15 cellular contexts compared by ENCODE assay signal in genomic region chr1:8166436-8166835, GRCh38.
A peak's percentile ranks its signal among the peaks of the same experiment; 100 is the strongest.
DNase-seq lines count a peak whose midpoint lies in the region; ATAC-seq and TF ChIP-seq lines count a peak whose summit lies in the region.
"Had no signal": no experiment of that assay in that cellular context is flagged by ENCODE, and none has a peak within 500 bp of the region (broad histone marks: within the 10 kb centered on the region; RNA-seq: fewer than 3 reads in every experiment).

No MANE protein-coding gene starts in this region.

- H3K4me3 ChIP-seq in iPS DF 6.9 (ENCODE audit: low read length) (no peak overlapping the region), skeletal muscle cell (ENCODE audit: low read depth, low read length) (no peak overlapping the region)
- H3K4me3 ChIP-seq: ascending aorta, left ventricle myocardium inferior, vagina had no signal

- no peaks in the 10 kb centered on the region for H3K27me3 ChIP-seq in iPS DF 6.9 (ENCODE audit: control insufficient read depth, insufficient read depth, low read length)
- H3K27me3 ChIP-seq: ascending aorta, vagina had no signal

- ATAC-seq in GM18505 (IDR thresholded peaks at IDR 0.05; ENCODE audit: unreplicated experiment): no peak
- ATAC-seq in GM18502 (IDR thresholded peaks at IDR 0.05; ENCODE audit: poor library complexity, unreplicated experiment): no peak

- H3K36me3 ChIP-seq in iPS DF 6.9 (ENCODE audit: control insufficient read depth, insufficient read depth, low read length): no peaks in the 10 kb centered on the region
- H3K36me3 ChIP-seq: ascending aorta, left ventricle myocardium inferior, vagina had no signal

- peaks cover 8% of the 10 kb centered on the region for H3K4me1 ChIP-seq in iPS DF 6.9 (ENCODE audit: control insufficient read depth, insufficient read depth, low read length)

- no peak for TF ChIP-seq POLR2A in GM18505 (IDR thresholded peaks at IDR 0.05; ENCODE audit: borderline replicate concordance, extremely low read depth, insufficient read depth, insufficient read length)

- peak overlapping the region; percentile 45 for H3K27ac ChIP-seq in iPS DF 6.9 (ENCODE audit: low read length)
- H3K27ac ChIP-seq: ascending aorta, left ventricle myocardium inferior, vagina had no signal

- no peaks in the 10 kb centered on the region for H3K9me3 ChIP-seq in iPS DF 6.9 (ENCODE audit: control insufficient read depth, insufficient read depth, low read length)
- H3K9me3 ChIP-seq: ascending aorta, left ventricle myocardium inferior, vagina had no signal

- DNase-seq in NCI-H2196 (lab: John Stamatoyannopoulos, UW; ENCODE audit: unreplicated experiment) (peak; percentile 35), NCI-H2196 treated with DMSO at 0.1 percent for 48 hours (lab: John Stamatoyannopoulos, UW; ENCODE audit: unreplicated experiment) (no peak), NCI-H510A (lab: John Stamatoyannopoulos, UW) (peak; percentile 44), iPS DF 6.9 (ENCODE audit: low read depth, low spot score) (no peak), skeletal muscle cell (ENCODE audit: low read depth) (peak; percentile 9), NCI-H226 (no peak)
- DNase-seq: activated gamma-delta T cell, hippocampal formation, Karpas-422, left ventricle myocardium inferior, nephron progenitor cell had no signal

- WGBS in iPS DF 6.9 (ENCODE audit: insufficient coverage, insufficient read length): no CpG with 5 or more reads among the region's 6 CpGs

Comparison
In these comparisons a context has a peak if more than half of its experiments do, and no peak if none do; other contexts are left out.
1. DNase-seq: peak in NCI-H2196 (single experiment), NCI-H510A (single experiment) and skeletal muscle cell (single experiment); none in NCI-H2196 treated with DMSO at 0.1 percent for 48 hours (single experiment), iPS DF 6.9 (single experiment) and NCI-H226 (single experiment).